ENCODE assay signal across 1 cellular context in the genomic region with DNA sequence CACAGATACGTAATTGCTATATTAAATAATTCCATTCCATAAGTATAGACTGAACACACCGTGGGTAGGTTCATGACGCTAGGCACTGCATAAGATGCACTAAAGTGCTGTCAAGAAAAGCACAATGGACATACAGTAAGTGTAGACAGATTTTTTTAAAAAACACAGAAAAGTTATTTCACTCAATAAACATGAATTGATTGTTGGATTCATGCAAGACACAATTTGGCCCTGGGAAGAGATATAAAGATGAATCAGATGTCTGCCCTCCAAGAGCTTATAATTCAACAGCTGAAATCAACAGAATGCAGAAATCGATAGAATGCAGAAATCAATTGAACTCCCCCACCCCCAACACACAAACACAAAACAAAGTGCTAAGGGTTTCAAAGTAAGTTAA.
TF ChIP-seq lines count a peak whose summit lies in the region.

No MANE protein-coding gene starts in this region.

TF ChIP-seq in endothelial cell of umbilical vein, 7 proteins besides CTCF, POLR2A, EP300 and RAD21:
- TF ChIP-seq POLR2AphosphoS5 (IDR thresholded peaks at IDR 0.05; ENCODE audit: insufficient read depth, low read depth, low read length), result no peak
- no peak for TF ChIP-seq EZH2 (IDR thresholded peaks at IDR 0.05; ENCODE audit: borderline replicate concordance, low read depth, low read length, severe bottlenecking)
- no peak for TF ChIP-seq FOS (IDR thresholded peaks at IDR 0.05; ENCODE audit: borderline replicate concordance, insufficient read depth, low read length)
- no peak for TF ChIP-seq MYC (IDR thresholded peaks at IDR 0.05; ENCODE audit: low read depth, low read length)
- no peak for TF ChIP-seq GATA2 (IDR thresholded peaks at IDR 0.05; ENCODE audit: insufficient read depth, insufficient read length, low read depth, low read length)
- no peak for TF ChIP-seq MAX (IDR thresholded peaks at IDR 0.05; ENCODE audit: insufficient read depth, insufficient read length)
- no peak for TF ChIP-seq JUN (IDR thresholded peaks at IDR 0.05; ENCODE audit: borderline replicate concordance, insufficient read depth, insufficient read length, low read depth)
TF ChIP-seq in endothelial cell of umbilical vein: peak in this region for 0.
